Comparison of ENCODE assay signal across 2 cellular contexts in genomic region chr19:10888421-10888866, GRCh38.
TF ChIP-seq lines count a peak whose summit lies in the region.

No MANE protein-coding gene starts in this region.

TF ChIP-seq in SK-N-SH, 30 proteins besides CTCF, POLR2A, EP300 and RAD21:
- no peak for TF ChIP-seq REST (IDR thresholded peaks at IDR 0.05; ENCODE audit: low read depth, low read length)
- no peak for TF ChIP-seq MXI1 (IDR thresholded peaks at IDR 0.05; ENCODE audit: low read depth, low read length)
- TF ChIP-seq POLR2AphosphoS5 (IDR thresholded peaks at IDR 0.05; ENCODE audit: low read depth, low read length) = no peak
- TF ChIP-seq RXRA (IDR thresholded peaks at IDR 0.05; ENCODE audit: borderline replicate concordance, low read depth) = no peak
- no peak for TF ChIP-seq ELF1 (IDR thresholded peaks at IDR 0.05)
- no peak for TF ChIP-seq NRF1 (IDR thresholded peaks at IDR 0.05; ENCODE audit: low read depth, low read length)
- no peak for TF ChIP-seq FOXM1 (IDR thresholded peaks at IDR 0.05; ENCODE audit: low read depth)
- TF ChIP-seq USF2 (IDR thresholded peaks at IDR 0.05; ENCODE audit: borderline replicate concordance, low read depth, low read length) = no peak
- TF ChIP-seq RFX5 (IDR thresholded peaks at IDR 0.05; ENCODE audit: low read length) = no peak
- no peak for TF ChIP-seq PBX3 (IDR thresholded peaks at IDR 0.05)

TF ChIP-seq in SK-N-SH treated with all-trans-retinoic acid at 6 μM for 48 hours, 23 proteins besides CTCF, POLR2A, EP300 and RAD21 (continued from another document):
- no peak for TF ChIP-seq TSHZ2 (CRISPR knock-in tag; IDR thresholded peaks at IDR 0.05)
- no peak for TF ChIP-seq ZNF70 (CRISPR knock-in tag; IDR thresholded peaks at IDR 0.05)
- no peak for TF ChIP-seq RARB (CRISPR knock-in tag; IDR thresholded peaks at IDR 0.05)
- TF ChIP-seq TCF4 (CRISPR knock-in tag; IDR thresholded peaks at IDR 0.05; ENCODE audit: borderline replicate concordance) = no peak
